ENCODE assay signal across 23 cellular contexts in the genomic region with DNA sequence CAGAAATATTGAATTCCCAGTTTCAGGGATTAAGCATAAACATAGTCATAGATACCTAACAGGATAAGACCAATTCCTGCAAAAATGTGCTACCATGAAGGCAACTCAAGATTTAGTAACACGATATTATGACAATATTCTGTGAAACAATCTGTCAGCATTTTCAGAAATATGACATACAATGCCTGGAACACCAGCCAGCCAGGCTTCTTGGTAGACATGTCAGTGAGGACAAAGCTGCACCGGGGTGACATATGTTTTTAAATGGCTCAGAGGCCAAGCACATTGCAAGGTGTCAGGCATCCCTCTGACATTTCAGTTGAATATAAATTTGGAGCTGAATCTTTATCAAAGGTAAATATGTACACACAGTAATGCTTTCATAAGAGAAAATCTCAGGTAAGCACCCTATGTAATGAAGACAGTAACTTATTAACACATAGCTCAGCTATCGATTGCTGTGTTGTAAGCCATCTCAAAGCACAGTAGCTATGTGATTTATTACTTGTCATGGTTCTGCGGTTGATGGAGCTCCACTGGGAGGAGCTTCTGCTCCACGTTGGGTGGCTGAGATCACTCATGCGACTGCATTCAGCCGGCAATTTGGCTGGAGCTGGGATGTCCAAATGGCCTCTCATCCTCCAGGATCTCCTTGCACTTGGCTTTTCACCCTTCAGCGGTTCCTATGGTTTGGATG. TPM values are rescaled to one million over a fixed set of nuclear protein-coding genes. Genes with fewer than 3 reads are reported as not detected.
A peak's percentile ranks its signal among the peaks of the same experiment; 100 is the strongest.
DNase-seq lines count a peak whose midpoint lies in the region; ATAC-seq, FAIRE-seq and TF ChIP-seq lines count a peak whose summit lies in the region.
"Had no signal": no experiment of that assay in that cellular context is flagged by ENCODE, and none has a peak within 500 bp of the region (broad histone marks: within the 10 kb centered on the region; RNA-seq: fewer than 3 reads in every experiment).

No MANE protein-coding gene starts in this region.

- DNase-seq in HEK293T (ENCODE audit: extremely low spot score) (no peak), NCI-H1694 (lab: John Stamatoyannopoulos, UW) (peak; percentile 38), RCC 7860 (ENCODE audit: low spot score) (peak; percentile 65), mucosa of gallbladder (ENCODE audit: low spot score) (peak; percentile 67), hippocampal formation (lab: John Stamatoyannopoulos, UW) (no peak), T1000 (lab: John Stamatoyannopoulos, UW) (no peak)
- DNase-seq: activated B cell treated with CpG ODN at 0.5 μM for 24 hours; activated T-cell treated with anti-CD3 and anti-CD28 coated beads, Interleukin-2, amount 50 U/mL, for 48 hours; brain microvascular endothelial cell; CD8-positive, alpha-beta T cell; foreskin fibroblast; GM23248; left ventricle myocardium superior; NCI-H345; sigmoid colon; SJCRH30; stimulated activated CD4-positive, alpha-beta T cell treated with anti-CD3 and anti-CD28 coated beads, Interleukin-2, amount 100 ng/mL, for 24 hours; stimulated activated naive CD8-positive, alpha-beta T cell treated with anti-CD3 and anti-CD28 coated beads, Interleukin-15, amount 100 ng/mL, for 72 hours; T-helper 2 cell; upper lobe of right lung had no signal

- POLR2A ChIA-PET in HEK293T (lab: Yijun Ruan, JAX) = no interaction called here

- peak; percentile 80 for FAIRE-seq in RCC 7860 (lab: Jason Lieb, UNC)
- FAIRE-seq: endothelial cell of umbilical vein had no signal

- CTCF ChIA-PET in HEK293T (lab: Yijun Ruan, JAX) = no interaction called here

- ATAC-seq in GM21529 (IDR thresholded peaks at IDR 0.05; ENCODE audit: unreplicated experiment) = no peak
- ATAC-seq: activated naive CD4-positive, alpha-beta T cell treated with anti-CD3 and anti-CD28 coated beads, Interleukin-2, amount 50 U/mL, for 72 hours; CD8-positive, alpha-beta T cell; left ventricle myocardium superior; stimulated activated naive CD8-positive, alpha-beta T cell treated with anti-CD3 and anti-CD28 coated beads, Interleukin-15, amount 100 ng/mL, for 72 hours; upper lobe of right lung had no signal

TF ChIP-seq in HEK293T, 16 proteins besides CTCF, POLR2A, EP300 and RAD21:
- no peak for TF ChIP-seq SP1 (IDR thresholded peaks at IDR 0.05)
- TF ChIP-seq, protein P1, sequence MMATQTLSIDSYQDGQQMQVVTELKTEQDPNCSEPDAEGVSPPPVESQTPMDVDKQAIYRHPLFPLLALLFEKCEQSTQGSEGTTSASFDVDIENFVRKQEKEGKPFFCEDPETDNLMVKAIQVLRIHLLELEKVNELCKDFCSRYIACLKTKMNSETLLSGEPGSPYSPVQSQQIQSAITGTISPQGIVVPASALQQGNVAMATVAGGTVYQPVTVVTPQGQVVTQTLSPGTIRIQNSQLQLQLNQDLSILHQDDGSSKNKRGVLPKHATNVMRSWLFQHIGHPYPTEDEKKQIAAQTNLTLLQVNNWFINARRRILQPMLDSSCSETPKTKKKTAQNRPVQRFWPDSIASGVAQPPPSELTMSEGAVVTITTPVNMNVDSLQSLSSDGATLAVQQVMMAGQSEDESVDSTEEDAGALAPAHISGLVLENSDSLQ (IDR thresholded peaks at IDR 0.05) = peak; percentile 8; the same call in 1 of the 2 replicates

RNA-seq across cellular contexts. Expression of gene EML6, which starts 31.9 kb away (rescaled TPM):
- total RNA-seq in mucosa of gallbladder = 2.1 TPM

Comparison
In these comparisons a context has a peak if more than half of its experiments do, and no peak if none do; other contexts are left out.
1. DNase-seq: peak in NCI-H1694 (single experiment), RCC 7860 (single experiment) and mucosa of gallbladder (single experiment); none in HEK293T (single experiment), hippocampal formation (0 of 2) and T1000 (single experiment).